In genomic region chr7:76144664-76145270, GRCh38 we compare ENCODE assay signal across 3 cellular contexts. TPM values are rescaled to one million over a fixed set of nuclear protein-coding genes. Genes with fewer than 3 reads are reported as not detected.
"Had no signal": no experiment of that assay in that cellular context is flagged by ENCODE, and none has a peak within 500 bp of the region (broad histone marks: within the 10 kb centered on the region; RNA-seq: fewer than 3 reads in every experiment).

No MANE protein-coding gene starts in this region.

RNA-seq across cellular contexts. Expression of gene SRRM3, which starts 56.9 kb away (rescaled TPM):
- total RNA-seq: activated CD8-positive, alpha-beta memory T cell treated with anti-CD3 and anti-CD28 coated beads for 36 hours; activated CD8-positive, alpha-beta T cell treated with anti-CD3 and anti-CD28 coated beads for 36 hours; activated naive CD4-positive, alpha-beta T cell treated with anti-CD3 and anti-CD28 coated beads for 36 hours had no signal
